9 cellular contexts compared by ENCODE assay signal in the genomic region with DNA sequence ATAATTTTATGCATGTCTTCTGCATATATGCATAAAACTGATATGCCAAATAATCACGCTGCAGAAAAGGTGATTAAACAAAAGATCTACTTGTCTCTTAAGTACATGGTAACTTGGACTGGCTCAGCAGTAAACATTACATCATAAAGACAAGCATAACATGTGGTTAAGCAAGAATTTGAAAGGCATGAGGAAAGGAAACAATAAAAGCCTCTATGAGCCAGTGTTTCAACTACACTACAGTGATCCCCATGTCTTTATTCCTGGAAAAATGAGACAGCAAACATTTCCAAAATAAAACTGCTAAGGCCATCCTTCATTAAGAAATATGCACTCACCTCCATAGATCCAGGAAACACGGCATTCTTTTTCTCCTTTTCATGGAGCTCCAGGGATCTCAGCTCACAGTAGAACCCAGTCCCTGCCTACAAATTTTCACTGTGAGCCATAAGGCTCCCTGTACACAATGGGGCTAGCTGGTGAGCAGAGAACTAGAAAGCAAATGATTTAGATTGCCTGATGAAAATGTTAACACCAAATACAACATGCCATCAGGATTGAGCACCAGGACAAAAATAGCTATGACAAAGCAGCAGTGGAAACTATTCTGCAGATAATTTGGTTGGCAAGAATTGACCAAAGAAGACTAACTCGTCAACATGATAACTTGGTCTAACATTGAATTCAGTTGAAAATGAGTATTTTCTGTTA.
DNase-seq lines count a peak whose midpoint lies in the region; ATAC-seq and TF ChIP-seq lines count a peak whose summit lies in the region.
"Had no signal": no experiment of that assay in that cellular context is flagged by ENCODE, and none has a peak within 500 bp of the region (broad histone marks: within the 10 kb centered on the region; RNA-seq: fewer than 3 reads in every experiment).

No MANE protein-coding gene starts in this region.

- DNase-seq in DMS153 treated with DMSO at 0.1 percent for 48 hours (lab: John Stamatoyannopoulos, UW; ENCODE audit: unreplicated experiment) (peak; percentile 25), NB4 (ENCODE audit: low read depth) (peak; percentile 73), choroid plexus epithelial cell (ENCODE audit: low read depth) (peak; percentile 96), myocyte (ENCODE audit: low read depth) (peak; percentile 81), NCI-H524 (lab: John Stamatoyannopoulos, UW) (no peak)

- no peak for ATAC-seq in HG03108 (IDR thresholded peaks at IDR 0.05; ENCODE audit: unreplicated experiment)
- ATAC-seq in GM18858 (IDR thresholded peaks at IDR 0.05; ENCODE audit: unreplicated experiment) = no peak
- ATAC-seq in HG03196 (IDR thresholded peaks at IDR 0.05; ENCODE audit: unreplicated experiment) = no peak
- ATAC-seq: GM12878 had no signal

- no peak for TF ChIP-seq POLR2A in NB4 (IDR thresholded peaks at IDR 0.05; ENCODE audit: extremely low read depth, insufficient read length)

- TF ChIP-seq CTCF in NB4 (IDR thresholded peaks at IDR 0.05; ENCODE audit: low read depth, low read length) (no peak), choroid plexus epithelial cell (conservative IDR thresholded peaks at IDR 0.05; ENCODE audit: low read depth, low read length) (no peak)

- H3K4me3 ChIP-seq in NB4 (ENCODE audit: low read depth, low read length) (no peak overlapping the region), choroid plexus epithelial cell (ENCODE audit: low read depth, low read length) (no peak overlapping the region)
- H3K4me3 ChIP-seq: GM12878 had no signal

Comparison
In these comparisons a context has a peak if more than half of its experiments do, and no peak if none do; other contexts are left out.
1. DNase-seq: peak in DMS153 treated with DMSO at 0.1 percent for 48 hours (single experiment), NB4 (single experiment), choroid plexus epithelial cell (single experiment) and myocyte (single experiment); none in NCI-H524 (0 of 2).